11 cellular contexts compared by ENCODE assay signal in genomic region chr21:45293214-45293725, GRCh38. TPM values are rescaled to one million over a fixed set of nuclear protein-coding genes. Genes with fewer than 3 reads are reported as not detected.
A peak's percentile ranks its signal among the peaks of the same experiment; 100 is the strongest.
DNase-seq lines count a peak whose midpoint lies in the region; ATAC-seq, FAIRE-seq and TF ChIP-seq lines count a peak whose summit lies in the region.
"Had no signal": no experiment of that assay in that cellular context is flagged by ENCODE, and none has a peak within 500 bp of the region (broad histone marks: within the 10 kb centered on the region; RNA-seq: fewer than 3 reads in every experiment).

No MANE protein-coding gene starts in this region.

- H3K4me3 ChIP-seq in H7 (ENCODE audit: insufficient read depth, low read depth, low read length) (no peak overlapping the region), right lobe of liver (no peak overlapping the region), small intestine (ENCODE audit: low read depth in 1 of 2, low read length in 2 of 2) (no peak overlapping the region)

- H3K4me1 ChIP-seq in right lobe of liver (peaks cover 0 to 10% (median 5%) of the 10 kb centered on the region in 4 donors), small intestine (ENCODE audit: control insufficient read depth in 2 of 2, insufficient read depth in 1 of 2, low read depth in 1 of 2, low read length in 1 of 2) (peaks cover 0 to 5% of the 10 kb centered on the region in 2 donors)

- intact Hi-C loops in right lobe of liver (cut with DNase I): loop anchor here in 1 of 2 donors (5.0 kb wide), 2 partner anchors 134 to 149 kb away; no protein-coding TSS in a partner anchor

- H3K27me3 Mint-ChIP-seq in chondrocyte (ENCODE audit: low read depth): no peaks in the 10 kb centered on the region
- peaks cover 14% of the 10 kb centered on the region for H3K27me3 Mint-ChIP-seq in stimulated activated memory B cell treated with anti-CD40 and anti-IgM and Interleukin-4, amounts not matched to agents 10 μg/mL and 1 μg/mL and 100 μg/mL, for 72 hours
- H3K27me3 Mint-ChIP-seq: brain had no signal

- H3K27me3 ChIP-seq in H7 (ENCODE audit: control insufficient read depth, insufficient read depth, low read length): no peaks in the 10 kb centered on the region; the same call in 1 of the 2 replicates
- no peaks in the 10 kb centered on the region for H3K27me3 ChIP-seq in right lobe of liver
- no peaks in the 10 kb centered on the region for H3K27me3 ChIP-seq in small intestine (ENCODE audit: control insufficient read depth in 2 of 2, insufficient read depth in 2 of 2, low read length in 2 of 2)

- H3K36me3 Mint-ChIP-seq in chondrocyte (ENCODE audit: low read depth): peaks cover 3% of the 10 kb centered on the region
- no peaks in the 10 kb centered on the region for H3K36me3 Mint-ChIP-seq in stimulated activated memory B cell treated with anti-CD40 and anti-IgM and Interleukin-4, amounts not matched to agents 10 μg/mL and 1 μg/mL and 100 μg/mL, for 72 hours

- H3K9me3 Mint-ChIP-seq in chondrocyte (ENCODE audit: low read depth): peaks cover 9% of the 10 kb centered on the region
- no peaks in the 10 kb centered on the region for H3K9me3 Mint-ChIP-seq in stimulated activated memory B cell treated with anti-CD40 and anti-IgM and Interleukin-4, amounts not matched to agents 10 μg/mL and 1 μg/mL and 100 μg/mL, for 72 hours
- H3K9me3 Mint-ChIP-seq: T-helper 2 cell treated with Interferon-gamma antibody and Interleukin-4, amounts not matched to agents 5 μg/mL and 100 μg/mL, for 36 hours had no signal

- TF ChIP-seq CTCF in chondrocyte (IDR thresholded peaks at IDR 0.05): no peak
- no peak for TF ChIP-seq CTCF in right lobe of liver (IDR thresholded peaks at IDR 0.05)

- no peak overlapping the region for H3K4me3 Mint-ChIP-seq in chondrocyte (ENCODE audit: unreplicated experiment)
- H3K4me3 Mint-ChIP-seq in stimulated activated memory B cell treated with anti-CD40 and anti-IgM and Interleukin-4, amounts not matched to agents 10 μg/mL and 1 μg/mL and 100 μg/mL, for 72 hours: no peak overlapping the region
- H3K4me3 Mint-ChIP-seq: T-helper 2 cell treated with Interferon-gamma antibody and Interleukin-4, amounts not matched to agents 5 μg/mL and 100 μg/mL, for 36 hours had no signal

- H3K36me3 ChIP-seq in H7 (replicated peaks; ENCODE audit: control insufficient read depth, insufficient read depth, low read length) (no peaks in the 10 kb centered on the region), right lobe of liver (no peaks in the 10 kb centered on the region), small intestine (ENCODE audit: control insufficient read depth in 2 of 2, insufficient read depth in 2 of 2, low read length in 2 of 2) (no peaks in the 10 kb centered on the region)

- H3K4me1 Mint-ChIP-seq in chondrocyte (ENCODE audit: low read depth): peaks cover 87% of the 10 kb centered on the region
- peaks cover 16% of the 10 kb centered on the region for H3K4me1 Mint-ChIP-seq in stimulated activated memory B cell treated with anti-CD40 and anti-IgM and Interleukin-4, amounts not matched to agents 10 μg/mL and 1 μg/mL and 100 μg/mL, for 72 hours

- peak overlapping the region; percentile 99 for H3K27ac Mint-ChIP-seq in chondrocyte (ENCODE audit: unreplicated experiment)
- H3K27ac Mint-ChIP-seq in stimulated activated memory B cell treated with anti-CD40 and anti-IgM and Interleukin-4, amounts not matched to agents 10 μg/mL and 1 μg/mL and 100 μg/mL, for 72 hours: peak overlapping the region; percentile 64
- H3K27ac Mint-ChIP-seq: T-helper 2 cell treated with Interferon-gamma antibody and Interleukin-4, amounts not matched to agents 5 μg/mL and 100 μg/mL, for 36 hours had no signal

- DNase-seq in H7: peak; percentile 61
- no peak for DNase-seq in chondrocyte (ENCODE audit: low spot score)
- peak in 1 of 3 donors; percentile 50 for DNase-seq in right lobe of liver
- DNase-seq in activated CD4-positive, alpha-beta T cell treated with anti-CD3 and anti-CD28 coated beads for 48 hours: no peak
- DNase-seq in NCI-H2171 (lab: John Stamatoyannopoulos, UW): no peak
- DNase-seq in small intestine: no peak

- FAIRE-seq in small intestine (lab: Jason Lieb, UNC): no peak
- FAIRE-seq: islet of Langerhans had no signal

- H3K27ac ChIP-seq in right lobe of liver: peak overlapping the region; percentile 62 to 91 (median 80)
- peak overlapping the region in 1 of 2 donors; percentile 98 for H3K27ac ChIP-seq in small intestine (ENCODE audit: low read depth in 1 of 2, low read length in 1 of 2)

- TF ChIP-seq POLR2A in right lobe of liver (IDR thresholded peaks at IDR 0.05): no peak

- H3K9me3 ChIP-seq in right lobe of liver: no peaks in the 10 kb centered on the region
- H3K9me3 ChIP-seq in small intestine (ENCODE audit: control insufficient read depth, low read depth): no peaks in the 10 kb centered on the region

- WGBS in right lobe of liver (ENCODE audit: insufficient coverage, low coverage, low lambda C conversion rate, missing lambda C conversion rate): 82% methylated on average over 4 of the region's 19 CpGs
- WGBS in small intestine, 3 donors: 65 to 79% (median 66%) methylated on average over 18 to 19 of the region's 19 CpGs

- ATAC-seq in right lobe of liver (no peak), HG03565 (IDR thresholded peaks at IDR 0.05; ENCODE audit: unreplicated experiment) (no peak)
- no peak for ATAC-seq in stimulated activated memory B cell treated with anti-CD40 and anti-IgM and Interleukin-4, amounts not matched to agents 10 μg/mL and 1 μg/mL and 100 μg/mL, for 72 hours

RNA-seq across cellular contexts. Expression of gene POFUT2, which starts 5.6 kb away (rescaled TPM):
- total RNA-seq in H7 (2014; rRNA removed; shearing (Covaris generic)): 25.4 and 26.9 TPM in 2 replicates
- total RNA-seq in chondrocyte (59.9 to 73.6 TPM (median 72.4 TPM) in 3 replicates), right lobe of liver (10 to 100 TPM; 10.5 to 22.0 (median 13.7) TPM)
- 10 to 100 TPM; 13.5 to 34.4 (median 20.0) TPM for polyA plus RNA-seq in small intestine
